ENCODE assay signal across 8 cellular contexts in genomic region chr10:7818295-7819125, GRCh38. TPM values are rescaled to one million over a fixed set of nuclear protein-coding genes. Genes with fewer than 3 reads are reported as not detected.
A peak's percentile ranks its signal among the peaks of the same experiment; 100 is the strongest.
DNase-seq lines count a peak whose midpoint lies in the region; ATAC-seq and TF ChIP-seq lines count a peak whose summit lies in the region.

TAF3 (plus strand) TSS chr10:7818505; CDS start chr10:7818710, 205 bp downstream.

- H3K79me2 ChIP-seq in OCI-LY7 (ENCODE audit: insufficient read depth, low read depth, low read length), result peaks cover 20% of the 10 kb centered on the region; the same call in 1 of the 2 replicates

- peak within 1 kb of the TSS; percentile 87 for H3K9ac ChIP-seq in HUES48 (ENCODE audit: low read depth, low read length)

- H3K4me3 ChIP-seq in HUES48 (ENCODE audit: low read depth, low read length), result peak within 1 kb of the TSS; percentile 95
- peak within 1 kb of the TSS; percentile 96 for H3K4me3 ChIP-seq in OCI-LY7 (ENCODE audit: low read depth, low read length, poor library complexity, severe bottlenecking)
- H3K4me3 ChIP-seq in mucosa of descending colon, result peak within 1 kb of the TSS; percentile 100

- no peaks in the 10 kb centered on the region for H3K9me2 ChIP-seq in OCI-LY7 (ENCODE audit: insufficient read depth, low read length)

- H3K9me3 ChIP-seq in HUES48 (ENCODE audit: control insufficient read depth, insufficient read depth, low read length) (no peaks in the 10 kb centered on the region), OCI-LY7 (ENCODE audit: low read length) (no peaks in the 10 kb centered on the region), mucosa of descending colon (no peaks in the 10 kb centered on the region)

- peak within 1 kb of the TSS; percentile 86 for H3K4me2 ChIP-seq in OCI-LY7 (ENCODE audit: low read length)

- H4K20me1 ChIP-seq in OCI-LY7 (ENCODE audit: insufficient read depth, low read length), result peaks cover 10% of the 10 kb centered on the region; the same call in 1 of the 2 replicates

- no TSS peak for BruUV-seq in OCI-LY7 (replicated peaks; lab: Mats Ljungman, UMichigan)

- peak; percentile 96 for DNase-seq in DMS 273 (lab: John Stamatoyannopoulos, UW; ENCODE audit: unreplicated experiment)
- peak; percentile 96 for DNase-seq in OCI-LY7 (ENCODE audit: low spot score)
- DNase-seq in activated T-cell treated with anti-CD3 and anti-CD28 coated beads for 24 hours (ENCODE audit: low read depth), result peak; percentile 92
- peak; percentile 29 for DNase-seq in epithelial cell of prostate (ENCODE audit: low read depth, low spot score)
- DNase-seq in mucosa of descending colon, result peak; percentile 94 to 97 (median 96)
- DNase-seq in stimulated activated CD8-positive, alpha-beta memory T cell treated with anti-CD3 and anti-CD28 coated beads, Interleukin-2, amount 100 ng/mL, for 48 hours (ENCODE audit: low read depth in 2 of 2), result peak; percentile 89 to 90

- peaks cover 12% of the 10 kb centered on the region for H3K4me1 ChIP-seq in HUES48 (ENCODE audit: control insufficient read depth, insufficient read depth, low read length)
- peaks cover 21% of the 10 kb centered on the region for H3K4me1 ChIP-seq in OCI-LY7 (ENCODE audit: insufficient read depth, low read length, poor library complexity, severe bottlenecking)
- H3K4me1 ChIP-seq in mucosa of descending colon (ENCODE audit: low read depth), result peaks cover 4% of the 10 kb centered on the region

- intact Hi-C loops in OCI-LY7 (cut with micrococcal nuclease; ENCODE audit: unreplicated experiment) (loop anchor here (2.0 to 10.0 kb wide), 2 partner anchors 30 to 294 kb away; partner anchors contain the start of gene ATP5F1C), mucosa of descending colon (cut with DNase I, micrococcal nuclease) (no loop called here)

- CTCF ChIA-PET in OCI-LY7 (lab: Charles Lee; ENCODE audit: unreplicated experiment), result interaction anchor here (2.2 kb wide), 1 partner anchor 31 kb away, joined by 11 read pairs; the partner anchor contains the start of genes ATP5F1C and KIN

- TF ChIP-seq CTCF in OCI-LY7 (conservative IDR thresholded peaks at IDR 0.05; ENCODE audit: low read length) (no peak), mucosa of descending colon (IDR thresholded peaks at IDR 0.05) (no peak)

- peak within 1 kb of the TSS; percentile 96 for H2AFZ ChIP-seq in OCI-LY7 (ENCODE audit: low read length)

- POLR2A ChIA-PET in OCI-LY7 (lab: Charles Lee), result interaction anchor here (0.6 to 5.8 kb wide), 10 partner anchors 10 to 887 kb away, joined by 3 to 39 read pairs (median 4); partner anchors contain the start of genes ATP5F1C and KIN

- peak; percentile 78 for ATAC-seq in GM21447 (IDR thresholded peaks at IDR 0.05; ENCODE audit: unreplicated experiment)
- peak; percentile 98 for ATAC-seq in mucosa of descending colon

- H3K27ac ChIP-seq in HUES48 (ENCODE audit: low read depth, low read length), result peak within 1 kb of the TSS; percentile 46
- H3K27ac ChIP-seq in OCI-LY7 (ENCODE audit: low read depth, low read length, poor library complexity, severe bottlenecking), result no peak within 1 kb of the TSS
- peak within 1 kb of the TSS; percentile 34 for H3K27ac ChIP-seq in epithelial cell of prostate

- no peaks in the 10 kb centered on the region; the same call in 1 of the 2 replicates for H3K27me3 ChIP-seq in HUES48 (ENCODE audit: control insufficient read depth, insufficient read depth, low read length)

- H3K36me3 ChIP-seq in HUES48 (ENCODE audit: control insufficient read depth, insufficient read depth, low read length), result peaks cover 8% of the 10 kb centered on the region; the same call in 1 of the 2 replicates
- peaks cover 5% of the 10 kb centered on the region; the same call in 1 of the 2 replicates for H3K36me3 ChIP-seq in OCI-LY7 (ENCODE audit: insufficient read depth, low read length)
- H3K36me3 ChIP-seq in mucosa of descending colon (ENCODE audit: low read depth), result no peaks in the 10 kb centered on the region

RNA-seq across cellular contexts. Expression of gene TAF3, which starts in this region (rescaled TPM):
- total RNA-seq in OCI-LY7 (2014; rRNA removed; shearing (Covaris generic)), result 3.8 and 4.4 TPM in 2 replicates
- total RNA-seq in OCI-LY7 (2022) (11.1 and 12.0 TPM in 2 replicates), mucosa of descending colon (10 to 100 TPM in 1 of 3 donors, 1 to 10 TPM in 2; 5.5 to 17.2 (median 6.0) TPM)

Comparison
In these comparisons a context has a peak if more than half of its experiments do, and no peak if none do; other contexts are left out.
1. DNase-seq: peak in every context shown above with its lines; median percentile 96 in DMS 273; 96 in OCI-LY7; 96 in mucosa of descending colon; 92 in activated T-cell treated with anti-CD3 and anti-CD28 coated beads for 24 hours; 90 in stimulated activated CD8-positive, alpha-beta memory T cell treated with anti-CD3 and anti-CD28 coated beads, Interleukin-2, amount 100 ng/mL, for 48 hours; 29 in epithelial cell of prostate.